ENCODE assay signal across 27 cellular contexts in genomic region chr22:39188809-39189208, GRCh38. TPM values are rescaled to one million over a fixed set of nuclear protein-coding genes. Genes with fewer than 3 reads are reported as not detected.
"Had no signal": no experiment of that assay in that cellular context is flagged by ENCODE, and none has a peak within 500 bp of the region (broad histone marks: within the 10 kb centered on the region; RNA-seq: fewer than 3 reads in every experiment).

No MANE protein-coding gene starts in this region.

- H3K27ac ChIP-seq: esophagus squamous epithelium, psoas muscle, stomach, thyroid gland had no signal

- H3K9me3 Mint-ChIP-seq: effector memory CD8-positive, alpha-beta T cell; immature natural killer cell; natural killer cell treated with Interleukin-12 subunit alpha and Interleukin-12 subunit beta and Interleukin-15 and Interleukin-18, amount 100 ng/mL, for 72 hours had no signal

- H3K27ac Mint-ChIP-seq: effector memory CD8-positive, alpha-beta T cell; immature natural killer cell; mesothelial cell of epicardium; naive B cell had no signal

- H3K36me3 Mint-ChIP-seq: immature natural killer cell; natural killer cell treated with Interleukin-12 subunit alpha and Interleukin-12 subunit beta and Interleukin-15 and Interleukin-18, amount 100 ng/mL, for 72 hours had no signal

- DNase-seq: dermis blood vessel endothelial cell; effector memory CD8-positive, alpha-beta T cell; erythroblast; esophagus squamous epithelium; hypothalamus; immature natural killer cell; islet precursor cell; mesenchymal stem cell; mucosa of descending colon; naive B cell; psoas muscle; right cardiac atrium; small intestine; stimulated activated CD4-positive, alpha-beta T cell treated with anti-CD3 and anti-CD28 coated beads, Interleukin-12 subunit alpha, Interleukin-12 subunit beta, amount 100 ng/mL, for 4 hours; stimulated activated CD4-positive, alpha-beta T cell treated with anti-CD3 and anti-CD28 coated beads, Interleukin-1b, Interleukin-23, amount 100 ng/mL, for 48 hours; stimulated activated CD4-positive, alpha-beta T cell treated with anti-CD3 and anti-CD28 coated beads, Interleukin-4, amount 100 ng/mL, for 1 hour; stimulated activated CD8-positive, alpha-beta memory T cell treated with anti-CD3 and anti-CD28 coated beads, Interleukin-4, amount 100 ng/mL, for 48 hours; stimulated activated naive CD4-positive, alpha-beta T cell treated with Interleukin-2 at 50 U/mL for 16 hours; stomach; thyroid gland; trophoblast cell had no signal

- H3K27me3 ChIP-seq: stomach, thyroid gland had no signal

- H3K9me3 ChIP-seq: esophagus squamous epithelium, mucosa of descending colon, psoas muscle, thyroid gland had no signal

- H3K4me3 ChIP-seq: esophagus squamous epithelium, mucosa of descending colon, psoas muscle, stomach, thyroid gland had no signal

- ATAC-seq: effector memory CD8-positive, alpha-beta T cell; mucosa of descending colon; natural killer cell treated with Interleukin-12 subunit alpha and Interleukin-12 subunit beta and Interleukin-15 and Interleukin-18, amount 100 ng/mL, for 72 hours; psoas muscle; right cardiac atrium had no signal

- H3K4me1 Mint-ChIP-seq: mesothelial cell of epicardium, naive B cell had no signal

- FAIRE-seq: colon, endometrium, frontal cortex, small intestine had no signal

- H3K36me3 ChIP-seq: esophagus squamous epithelium, stomach, thyroid gland had no signal

- H3K4me3 Mint-ChIP-seq: effector memory CD8-positive, alpha-beta T cell; immature natural killer cell; mesothelial cell of epicardium; naive B cell; natural killer cell treated with Interleukin-12 subunit alpha and Interleukin-12 subunit beta and Interleukin-15 and Interleukin-18, amount 100 ng/mL, for 72 hours; neural crest cell had no signal

RNA-seq across cellular contexts. Expression of gene PDGFB, which starts 56.0 kb away (rescaled TPM):
- total RNA-seq: natural killer cell treated with Interleukin-12 subunit alpha and Interleukin-12 subunit beta and Interleukin-15 and Interleukin-18, amount 100 ng/mL, for 72 hours had no signal
